In the genomic region with DNA sequence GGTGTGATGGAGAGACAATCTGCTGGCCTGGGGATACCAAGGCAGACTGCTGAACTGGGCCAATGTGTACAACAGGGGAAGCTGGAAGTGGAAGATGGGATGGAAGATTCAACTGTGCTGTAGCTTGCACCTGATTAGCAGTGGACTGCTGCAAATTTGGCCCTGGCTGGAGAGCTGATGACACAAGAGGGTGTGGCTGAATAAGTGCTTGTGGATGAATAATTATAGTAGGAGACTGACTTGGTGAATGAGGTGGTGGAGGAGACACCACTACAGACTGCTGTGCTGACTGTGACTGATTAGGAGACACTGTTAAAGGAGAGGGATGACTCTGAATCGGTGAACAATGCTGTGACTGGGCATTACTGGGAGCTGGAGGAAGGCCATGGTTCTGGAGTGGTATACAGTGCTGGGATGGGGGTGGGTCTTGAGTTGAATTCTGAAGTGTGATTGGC, we compare ENCODE assay signal across 8 cellular contexts. TPM values are rescaled to one million over a fixed set of nuclear protein-coding genes. Genes with fewer than 3 reads are reported as not detected.
DNase-seq lines count a peak whose midpoint lies in the region; ATAC-seq lines count a peak whose summit lies in the region.

No MANE protein-coding gene starts in this region.

- in situ Hi-C loops in KBM-7 (cut with MboI; ENCODE audit: low pct_unique_long_range_greater_than_20kb, low sequenced_read_pairs): no loop called here

- no peak overlapping the region for H3K27ac ChIP-seq in CD8-positive, alpha-beta memory T cell (ENCODE audit: low read depth, low read length)
- H3K27ac ChIP-seq in SJCRH30: peak overlapping the region; percentile 36

- peaks cover 24 to 59% (median 25%) of the 10 kb centered on the region in 3 donors for H3K36me3 Mint-ChIP-seq in CD8-positive, alpha-beta memory T cell

- peaks cover 27 to 44% (median 37%) of the 10 kb centered on the region in 3 donors for H3K4me1 Mint-ChIP-seq in CD8-positive, alpha-beta memory T cell

- DNase-seq in CD8-positive, alpha-beta memory T cell: no peak
- DNase-seq in SJCRH30 (peak in 1 of 2 experiments; percentile 7), left lobe of liver (ENCODE audit: low spot score) (no peak), KBM-7 (no peak), NCI-H1694 treated with DMSO at 0.1 percent for 48 hours (lab: John Stamatoyannopoulos, UW) (no peak), NCI-H1930 (lab: John Stamatoyannopoulos, UW) (no peak)

- H3K9me3 ChIP-seq in CD8-positive, alpha-beta memory T cell (ENCODE audit: low read length): no peaks in the 10 kb centered on the region
- H3K9me3 ChIP-seq in SJCRH30 (replicated peaks): 0 out of 2 replicates have a peak, but pooled peaks cover 4% of the 10 kb centered on the region

- no peaks in the 10 kb centered on the region for H3K27me3 Mint-ChIP-seq in CD8-positive, alpha-beta memory T cell

- peak overlapping the region in 4 of 7 donors; percentile 34 to 69 (median 38) for H3K4me3 Mint-ChIP-seq in CD8-positive, alpha-beta memory T cell

- H3K4me1 ChIP-seq in CD8-positive, alpha-beta memory T cell (ENCODE audit: insufficient read depth, low read length): peaks cover 18% of the 10 kb centered on the region
- peaks cover 3% of the 10 kb centered on the region; the same call in 1 of the 2 replicates for H3K4me1 ChIP-seq in SJCRH30

- no peak overlapping the region for H3K4me3 ChIP-seq in CD8-positive, alpha-beta memory T cell (ENCODE audit: low read length)
- H3K4me3 ChIP-seq in SJCRH30: no peak overlapping the region

- ATAC-seq in GM19043 (IDR thresholded peaks at IDR 0.05; ENCODE audit: low read depth, unreplicated experiment): peak; percentile 33
- peak; percentile 38 for ATAC-seq in HG03108 (IDR thresholded peaks at IDR 0.05; ENCODE audit: unreplicated experiment)
- ATAC-seq in left lobe of liver: peak; percentile 33

- POLR2A ChIA-PET in CD8-positive, alpha-beta memory T cell (lab: Charles Lee): no interaction called here

- CTCF ChIA-PET in CD8-positive, alpha-beta memory T cell (lab: Charles Lee): interaction anchor here (1.1 to 1.3 kb wide), 3 partner anchors 9 to 50 kb away, joined by 3 read pairs; no protein-coding TSS in a partner anchor

- H3K9me3 Mint-ChIP-seq in CD8-positive, alpha-beta memory T cell: peaks cover 0 to 6% (median 2%) of the 10 kb centered on the region in 5 donors

- no peaks in the 10 kb centered on the region for H3K27me3 ChIP-seq in CD8-positive, alpha-beta memory T cell (ENCODE audit: insufficient read depth, low read length, poor library complexity, severe bottlenecking)
- no peaks in the 10 kb centered on the region for H3K27me3 ChIP-seq in SJCRH30

- peaks cover 18% of the 10 kb centered on the region for H3K36me3 ChIP-seq in CD8-positive, alpha-beta memory T cell (ENCODE audit: insufficient read depth, low read length)
- H3K36me3 ChIP-seq in SJCRH30: peaks cover 43% of the 10 kb centered on the region

- peak overlapping the region; percentile 25 to 82 (median 58) for H3K27ac Mint-ChIP-seq in CD8-positive, alpha-beta memory T cell

RNA-seq across cellular contexts. Expression of a gene that starts 52.5 kb away (rescaled TPM):
- total RNA-seq in CD8-positive, alpha-beta memory T cell: 10 to 100 TPM; 55.5 to 58.9 TPM
- 48.3 TPM for polyA plus RNA-seq in CD8-positive, alpha-beta memory T cell
- 29.8 and 33.2 TPM in 2 replicates for total RNA-seq in SJCRH30 (2014; rRNA removed; shearing (Covaris generic))
- total RNA-seq in left lobe of liver: 17.6 TPM
